In genomic region chr13:30303269-30303668, GRCh38 we compare ENCODE assay signal across 24 cellular contexts. TPM values are rescaled to one million over a fixed set of nuclear protein-coding genes. Genes with fewer than 3 reads are reported as not detected.
DNase-seq lines count a peak whose midpoint lies in the region; ATAC-seq, FAIRE-seq and TF ChIP-seq lines count a peak whose summit lies in the region.
"Had no signal": no experiment of that assay in that cellular context is flagged by ENCODE, and none has a peak within 500 bp of the region (broad histone marks: within the 10 kb centered on the region; RNA-seq: fewer than 3 reads in every experiment).

No MANE protein-coding gene starts in this region.

- BruUV-seq in GM12878 (replicated peaks; lab: Mats Ljungman, UMichigan) = no TSS peak

- H3K4me1 ChIP-seq in Karpas-422 (ENCODE audit: low read length) (peaks cover 62% of the 10 kb centered on the region), GM12878 (ENCODE audit: control insufficient read depth, insufficient read depth, low read length) (peaks cover 12% of the 10 kb centered on the region), smooth muscle cell (ENCODE audit: low read depth) (peaks cover 15% of the 10 kb centered on the region)

- H3K27ac ChIP-seq in Karpas-422 (ENCODE audit: low read length) = peak overlapping the region; percentile 91
- no peak overlapping the region for H3K27ac ChIP-seq in GM12878 (ENCODE audit: control insufficient read depth, insufficient read depth)
- no peak overlapping the region for H3K27ac ChIP-seq in smooth muscle cell (ENCODE audit: low read depth)
- H3K27ac ChIP-seq: gastrocnemius medialis, ovary, thoracic aorta had no signal

- no peak for ATAC-seq in GM12878
- no peak for ATAC-seq in GM21367 (IDR thresholded peaks at IDR 0.05; ENCODE audit: unreplicated experiment)
- ATAC-seq: activated CD8-positive, alpha-beta T cell treated with anti-CD3 and anti-CD28 coated beads for 36 hours; esophagus mucosa; gastrocnemius medialis; sciatic nerve; WTC11 had no signal

- intact Hi-C loops in GM12878 (cut with micrococcal nuclease; ENCODE audit: unreplicated experiment) = no loop called here

- TF ChIP-seq EP300 in GM12878 (IDR thresholded peaks at IDR 0.05; ENCODE audit: borderline replicate concordance in 1 of 2, control insufficient read depth in 1 of 2, low read depth in 2 of 2, low read length in 2 of 2) = no peak

- no peaks in the 10 kb centered on the region for H3K9me2 ChIP-seq in Karpas-422 (replicated peaks; ENCODE audit: insufficient read depth, low read length)

- no peak for TF ChIP-seq RAD21 in GM12878 (IDR thresholded peaks at IDR 0.05; ENCODE audit: insufficient read depth, low read depth, low read length)

- H3F3A ChIP-seq in smooth muscle cell (ENCODE audit: low read depth) = peaks cover 6% of the 10 kb centered on the region

- POLR2A ChIA-PET in GM12878 (lab: Charles Lee) = interaction anchor here (0.6 to 0.7 kb wide), 2 partner anchors 63 to 139 kb away, joined by 3 read pairs; no protein-coding TSS in a partner anchor

- in situ Hi-C loops in GM12878 (cut with MboI) (no loop called here), KBM-7 (cut with MboI; ENCODE audit: low pct_unique_long_range_greater_than_20kb, low sequenced_read_pairs) (no loop called here)

- no peaks in the 10 kb centered on the region for H3K9me3 ChIP-seq in Karpas-422 (ENCODE audit: low read length)
- H3K9me3 ChIP-seq in GM12878 (replicated peaks; ENCODE audit: control insufficient read depth, insufficient read depth, low read length) = no peaks in the 10 kb centered on the region
- H3K9me3 ChIP-seq in smooth muscle cell (replicated peaks; ENCODE audit: low read depth) = no peaks in the 10 kb centered on the region
- H3K9me3 ChIP-seq: Caco-2, gastrocnemius medialis, ovary, thoracic aorta had no signal

- peak; percentile 32 for DNase-seq in EH (ENCODE audit: low read depth)
- DNase-seq in Karpas-422 = peak; percentile 56
- no peak for DNase-seq in GM12878 (ENCODE audit: low read depth, low spot score)
- DNase-seq in smooth muscle cell (lab: John Stamatoyannopoulos, UW; ENCODE audit: unreplicated experiment) = no peak
- DNase-seq in KBM-7 = no peak
- DNase-seq in AG20443 (ENCODE audit: low spot score) = no peak
- DNase-seq: activated CD8-positive, alpha-beta T cell treated with anti-CD3 and anti-CD28 coated beads for 36 hours; activated naive CD4-positive, alpha-beta T cell treated with anti-CD3 and anti-CD28 coated beads, Interleukin-2, amount 10 ng/mL, durations not matched to agents 7 days and 5 days; activated T-cell treated with anti-CD3 and anti-CD28 coated beads, Interleukin-2, amount 50 U/mL, for 24 hours; anterior cingulate cortex; Caco-2; effector memory CD4-positive, alpha-beta T cell; gastrocnemius medialis; kidney; NCI-H187; ovary; stimulated activated naive CD4-positive, alpha-beta T cell had no signal

- no peak for FAIRE-seq in GM12878 (lab: Jason Lieb, UNC)
- FAIRE-seq: kidney, RCC 7860 had no signal

- H3K79me2 ChIP-seq in Karpas-422 (ENCODE audit: low read length) (peaks cover 81% of the 10 kb centered on the region), GM12878 (ENCODE audit: control insufficient read depth, insufficient read depth, low read length) (peaks cover 35% of the 10 kb centered on the region), smooth muscle cell (ENCODE audit: low read depth) (peaks cover 85% of the 10 kb centered on the region)

- CTCF ChIA-PET in GM12878 (lab: Yijun Ruan, JAX) = interaction anchor here (0.7 to 3.5 kb wide), 7 partner anchors 12 to 717 kb away, joined by 3 to 22 read pairs (median 3); no protein-coding TSS in a partner anchor

- H3K4me2 ChIP-seq in Karpas-422 (ENCODE audit: low read depth, low read length, poor library complexity, severe bottlenecking) (peak overlapping the region; percentile 91), GM12878 (ENCODE audit: control insufficient read depth, insufficient read depth) (peak overlapping the region; percentile 44; the same call in 1 of the 2 replicates), smooth muscle cell (peak overlapping the region; percentile 4)

- SMC1A ChIA-PET in GM12878 (lab: Charles Lee; ENCODE audit: uncharacterized antibody, unreplicated experiment) = interaction anchor here (0.6 to 3.0 kb wide), 14 partner anchors 9 to 429 kb away, joined by 3 to 10 read pairs (median 4); no protein-coding TSS in a partner anchor

- H4K20me1 ChIP-seq in Karpas-422 (ENCODE audit: insufficient read depth, low read depth, low read length) (no peaks in the 10 kb centered on the region), GM12878 (ENCODE audit: control insufficient read depth, insufficient read depth) (no peaks in the 10 kb centered on the region), smooth muscle cell (ENCODE audit: low read depth) (peaks cover 35% of the 10 kb centered on the region)

- H3K36me3 ChIP-seq in Karpas-422 (ENCODE audit: insufficient read depth, low read length) (peaks cover 8% of the 10 kb centered on the region; the same call in 1 of the 2 replicates), GM12878 (ENCODE audit: control insufficient read depth in 2 of 2, insufficient read depth in 2 of 2, low read length in 1 of 2) (no peaks in the 10 kb centered on the region), smooth muscle cell (ENCODE audit: low read depth) (no peaks in the 10 kb centered on the region)
- H3K36me3 ChIP-seq: gastrocnemius medialis, ovary, thoracic aorta had no signal

- TF ChIP-seq POLR2A in GM12878 (IDR thresholded peaks at IDR 0.05; ENCODE audit: low read depth, low read length) = no peak

- RAD21 ChIA-PET in GM12878 (lab: Charles Lee; ENCODE audit: unreplicated experiment) = interaction anchor here (0.8 to 3.2 kb wide), 7 partner anchors 27 to 170 kb away, joined by 3 to 16 read pairs (median 4); partner anchors contain the start of gene HMGB1

- WGBS in GM12878 (ENCODE audit: insufficient coverage, insufficient replicate concordance, low lambda C conversion rate, missing lambda C conversion rate) = 55% methylated on average over 1 of the region's 1 CpG
- WGBS in smooth muscle cell (ENCODE audit: low lambda C conversion rate) = 70% methylated on average over 1 of the region's 1 CpG

- H3K27me3 ChIP-seq in Karpas-422 (ENCODE audit: low read length) (no peaks in the 10 kb centered on the region), GM12878 (replicated peaks in 1 of 2; ENCODE audit: control insufficient read depth in 2 of 2, insufficient read depth in 2 of 2, low read length in 1 of 2) (no peaks in the 10 kb centered on the region), smooth muscle cell (ENCODE audit: low read depth) (no peaks in the 10 kb centered on the region)
- H3K27me3 ChIP-seq: gastrocnemius medialis, ovary had no signal

- H3K9ac ChIP-seq in Karpas-422 (ENCODE audit: low read length) (peak overlapping the region; percentile 94), GM12878 (ENCODE audit: control insufficient read depth, insufficient read depth, low read length) (no peak overlapping the region; the same call in 1 of the 2 replicates), smooth muscle cell (ENCODE audit: low read depth) (no peak overlapping the region)

- no peak for TF ChIP-seq CTCF in GM12878 (IDR thresholded peaks at IDR 0.05 in 2 of 3, conservative IDR thresholded peaks at IDR 0.05 in 1 of 3; ENCODE audit: control insufficient read depth in 2 of 3, extremely low read depth in 1 of 3, insufficient read depth in 1 of 3, low read depth in 3 of 3, low read length in 3 of 3)
- no peak for TF ChIP-seq CTCF in smooth muscle cell (IDR thresholded peaks at IDR 0.05; ENCODE audit: borderline replicate concordance, insufficient read depth, poor library complexity, severe bottlenecking)

- H3K4me3 ChIP-seq in Karpas-422 (ENCODE audit: low read length) = peak overlapping the region; percentile 86
- no peak overlapping the region for H3K4me3 ChIP-seq in GM12878
- no peak overlapping the region for H3K4me3 ChIP-seq in smooth muscle cell
- H3K4me3 ChIP-seq: gastrocnemius medialis, lung, ovary, thoracic aorta had no signal

- H2AFZ ChIP-seq in Karpas-422 (ENCODE audit: low read length) (no peak overlapping the region), GM12878 (ENCODE audit: control insufficient read depth, low read depth, low read length) (peak overlapping the region; percentile 11; the same call in 1 of the 2 replicates), smooth muscle cell (ENCODE audit: low read depth) (no peak overlapping the region)

TF ChIP-seq in GM12878, 131 proteins besides CTCF, POLR2A, EP300 and RAD21 (continues in another document):
- TF ChIP-seq RBBP5 (conservative IDR thresholded peaks at IDR 0.05) (no peak), IRF5 (IDR thresholded peaks at IDR 0.05; ENCODE audit: borderline replicate concordance) (no peak), NBN (IDR thresholded peaks at IDR 0.05) (no peak), ZNF384 (IDR thresholded peaks at IDR 0.05; ENCODE audit: borderline replicate concordance, low read depth, low read length) (no peak)

RNA-seq across cellular contexts. Expression of gene KATNAL1, which starts 4.1 kb away (rescaled TPM):
- 13.4 and 35.6 TPM in 2 replicates for total RNA-seq in Karpas-422 (2014; rRNA removed; shearing (Covaris generic); ENCODE audit: low replicate concordance)
- 68.9 and 77.5 TPM in 2 replicates for total RNA-seq in GM12878 (2013; cell fraction: nucleolus; rRNA removed)
- total RNA-seq in GM12878 (2014; rRNA removed) (7.2 and 7.8 TPM in 2 replicates), GM12878 (2014; rRNA removed; fragmentation: Illumina TruSeq; extraction: Trizol) (15.2 and 16.4 TPM in 2 replicates), GM12878 (2021) (14.8 and 18.8 TPM in 2 replicates), smooth muscle cell (35.1 and 37.3 TPM in 2 replicates)
- 3.2 TPM for polyA plus RNA-seq in GM12878 (2011; ENCODE audit: low read depth)
- polyA plus RNA-seq in GM12878 (2011; rRNA removed) (6.5 and 11.8 TPM in 2 replicates), GM12878 (2014; fragmentation: Illumina TruSeq; extraction: Trizol) (13.5 and 18.4 TPM in 2 replicates), GM12878 (2014; fragmentation: Nextera tagmentation; extraction: Ambion mirVana) (1 to 10 TPM; 9.4 to 9.8 TPM), GM12878 (2014; rRNA removed) (5.9 and 6.6 TPM in 2 replicates), GM12878 (2016; fragmentation: Nextera tagmentation; extraction: Ambion mirVana) (10 to 100 TPM; 16.7 to 18.7 TPM), smooth muscle cell (9.9 and 12.4 TPM in 2 replicates)
- polyA plus RNA-seq in GM12878 (2011; cell fraction: cytosol; rRNA removed) = 2.5 and 2.6 TPM in 2 replicates
- 3.3 and 4.0 TPM in 2 replicates for polyA plus RNA-seq in GM12878 (2011; cell fraction: nucleus; rRNA removed)
- polyA plus RNA-seq in GM12878 (2012) = 4.5 and 5.6 TPM in 2 replicates
- 8.1 and 10.2 TPM in 2 replicates for polyA minus RNA-seq in GM12878 (2011; rRNA and poly(A)+ RNA removed)
- 1.5 and 2.4 TPM in 2 replicates for polyA minus RNA-seq in GM12878 (2011; cell fraction: cytosol; rRNA and poly(A)+ RNA removed)
- polyA minus RNA-seq in GM12878 (2011; cell fraction: nucleus; rRNA and poly(A)+ RNA removed) = 4.7 and 9.1 TPM in 2 replicates

Comparison
In these comparisons a context has a peak if more than half of its experiments do, and no peak if none do; other contexts are left out.
1. DNase-seq: peak in EH (single experiment) and Karpas-422 (single experiment); none in GM12878 (single experiment), smooth muscle cell (single experiment), KBM-7 (single experiment) and AG20443 (single experiment).
2. H3K4me2 ChIP-seq: peak in every context shown above with its lines; median percentile 91 in Karpas-422; 44 in GM12878; 4 in smooth muscle cell.